Comparison of ENCODE assay signal across 22 cellular contexts in genomic region chr9:29039258-29039657, GRCh38.
DNase-seq lines count a peak whose midpoint lies in the region; ATAC-seq and TF ChIP-seq lines count a peak whose summit lies in the region.
"Had no signal": no experiment of that assay in that cellular context is flagged by ENCODE, and none has a peak within 500 bp of the region (broad histone marks: within the 10 kb centered on the region; RNA-seq: fewer than 3 reads in every experiment).

No MANE protein-coding gene starts in this region.

- no peak overlapping the region for H3K4me3 ChIP-seq in SJCRH30
- H3K4me3 ChIP-seq in CD4-positive, alpha-beta memory T cell (ENCODE audit: low read length in 2 of 2): no peak overlapping the region
- H3K4me3 ChIP-seq: HAP-1, lung, prostate gland, transverse colon had no signal

- no peaks in the 10 kb centered on the region for H3K4me1 Mint-ChIP-seq in CD4-positive, alpha-beta memory T cell
- H3K4me1 Mint-ChIP-seq: activated naive CD4-positive, alpha-beta T cell treated with anti-CD3 and anti-CD28 coated beads, Interleukin-2, amount 50 U/mL, for 24 hours; CD4-positive, CD25-positive, alpha-beta regulatory T cell; naive thymus-derived CD4-positive, alpha-beta T cell had no signal

- POLR2A ChIA-PET in CD4-positive, alpha-beta memory T cell (lab: Charles Lee; ENCODE audit: partially characterized antibody): no interaction called here

- CTCF ChIA-PET in CD4-positive, alpha-beta memory T cell (lab: Charles Lee; ENCODE audit: partially characterized antibody): no interaction called here

- ATAC-seq in HG03025 (IDR thresholded peaks at IDR 0.05; ENCODE audit: low FRiP score, unreplicated experiment): peak; percentile 47
- no peak for ATAC-seq in left lobe of liver
- ATAC-seq: activated T-cell treated with anti-CD3 and anti-CD28 coated beads, Interleukin-2, amount 50 U/mL, for 4 hours; naive thymus-derived CD4-positive, alpha-beta T cell had no signal

- no peak overlapping the region for H3K4me3 Mint-ChIP-seq in CD4-positive, alpha-beta memory T cell
- H3K4me3 Mint-ChIP-seq: activated naive CD4-positive, alpha-beta T cell treated with anti-CD3 and anti-CD28 coated beads, Interleukin-2, amount 50 U/mL, for 24 hours; activated T-cell treated with anti-CD3 and anti-CD28 coated beads, Interleukin-2, amount 50 U/mL, for 4 hours; CD4-positive, CD25-positive, alpha-beta regulatory T cell; naive thymus-derived CD4-positive, alpha-beta T cell had no signal

- H3K27me3 Mint-ChIP-seq in CD4-positive, alpha-beta memory T cell: no peaks in the 10 kb centered on the region
- H3K27me3 Mint-ChIP-seq: activated naive CD4-positive, alpha-beta T cell treated with anti-CD3 and anti-CD28 coated beads, Interleukin-2, amount 50 U/mL, for 24 hours; CD4-positive, CD25-positive, alpha-beta regulatory T cell; naive thymus-derived CD4-positive, alpha-beta T cell had no signal

- no peaks in the 10 kb centered on the region for H3K36me3 ChIP-seq in SJCRH30
- H3K36me3 ChIP-seq in CD4-positive, alpha-beta memory T cell (ENCODE audit: insufficient read depth, low read length): no peaks in the 10 kb centered on the region
- H3K36me3 ChIP-seq: HAP-1, prostate gland, transverse colon had no signal

- DNase-seq in A172 (ENCODE audit: low spot score): peak; percentile 34
- DNase-seq in astrocyte of the hippocampus (ENCODE audit: low read depth, low spot score): peak; percentile 22
- DNase-seq in foreskin melanocyte: peak; percentile 47
- no peak for DNase-seq in SJCRH30
- DNase-seq in left lobe of liver (ENCODE audit: low spot score): no peak
- no peak for DNase-seq in CD4-positive, alpha-beta memory T cell
- DNase-seq in erythroblast (lab: John Stamatoyannopoulos, UW): no peak
- DNase-seq: activated CD4-positive, alpha-beta T cell treated with anti-CD3 and anti-CD28 coated beads, Interleukin-2, amount 50 U/mL, for 48 hours; activated T-cell treated with anti-CD3 and anti-CD28 coated beads, Interleukin-2, amount 50 U/mL, for 4 hours; CD4-positive, CD25-positive, alpha-beta regulatory T cell; naive thymus-derived CD4-positive, alpha-beta T cell; NCI-H1694 treated with DMSO at 0.1 percent for 48 hours; NCI-H510A treated with DMSO at 0.1 percent for 48 hours; OCI-M1; stimulated activated CD4-positive, alpha-beta T cell treated with anti-CD3 and anti-CD28 coated beads, Interleukin-12 subunit alpha, Interleukin-12 subunit beta, amount 100 ng/mL, for 4 hours; stimulated activated naive CD4-positive, alpha-beta T cell; transverse colon had no signal

- no peaks in the 10 kb centered on the region for H3K9me3 ChIP-seq in SJCRH30 (replicated peaks)
- H3K9me3 ChIP-seq in CD4-positive, alpha-beta memory T cell (ENCODE audit: control insufficient read depth in 1 of 2, low read length in 2 of 2): no peaks in the 10 kb centered on the region
- H3K9me3 ChIP-seq: HAP-1, prostate gland, transverse colon had no signal

- H3K9me3 Mint-ChIP-seq in CD4-positive, alpha-beta memory T cell: peaks cover 0 to 7% (median 3%) of the 10 kb centered on the region in 8 donors
- H3K9me3 Mint-ChIP-seq: activated naive CD4-positive, alpha-beta T cell treated with anti-CD3 and anti-CD28 coated beads, Interleukin-2, amount 50 U/mL, for 24 hours; activated T-cell treated with anti-CD3 and anti-CD28 coated beads, Interleukin-2, amount 50 U/mL, for 4 hours had no signal

- no peak for TF ChIP-seq POLR2A in erythroblast (IDR thresholded peaks at IDR 0.05; ENCODE audit: low read length)

- H3K27ac ChIP-seq in SJCRH30: no peak overlapping the region
- no peak overlapping the region for H3K27ac ChIP-seq in CD4-positive, alpha-beta memory T cell (ENCODE audit: low read depth, low read length)
- H3K27ac ChIP-seq: prostate gland, transverse colon had no signal

- H3K27ac Mint-ChIP-seq in CD4-positive, alpha-beta memory T cell: no peak overlapping the region
- H3K27ac Mint-ChIP-seq: activated naive CD4-positive, alpha-beta T cell treated with anti-CD3 and anti-CD28 coated beads, Interleukin-2, amount 50 U/mL, for 24 hours; CD4-positive, CD25-positive, alpha-beta regulatory T cell; naive thymus-derived CD4-positive, alpha-beta T cell had no signal

- H3K27me3 ChIP-seq in SJCRH30: no peaks in the 10 kb centered on the region
- no peaks in the 10 kb centered on the region for H3K27me3 ChIP-seq in CD4-positive, alpha-beta memory T cell (ENCODE audit: insufficient read depth, low read length)
- H3K27me3 ChIP-seq: transverse colon had no signal

- H3K36me3 Mint-ChIP-seq in CD4-positive, alpha-beta memory T cell: no peaks in the 10 kb centered on the region
- H3K36me3 Mint-ChIP-seq: activated naive CD4-positive, alpha-beta T cell treated with anti-CD3 and anti-CD28 coated beads, Interleukin-2, amount 50 U/mL, for 24 hours; CD4-positive, CD25-positive, alpha-beta regulatory T cell; naive thymus-derived CD4-positive, alpha-beta T cell had no signal

- H3K4me1 ChIP-seq in SJCRH30: no peaks in the 10 kb centered on the region
- H3K4me1 ChIP-seq in CD4-positive, alpha-beta memory T cell (ENCODE audit: insufficient read depth, low read length): no peaks in the 10 kb centered on the region
- H3K4me1 ChIP-seq: HAP-1, prostate gland, transverse colon had no signal

- intact Hi-C loops in CD4-positive, alpha-beta memory T cell (cut with micrococcal nuclease): no loop called here

Comparison
In these comparisons a context has a peak if more than half of its experiments do, and no peak if none do; other contexts are left out.
1. DNase-seq: peak in A172 (single experiment), astrocyte of the hippocampus (single experiment) and foreskin melanocyte (single experiment); none in SJCRH30 (0 of 2), left lobe of liver (single experiment), CD4-positive, alpha-beta memory T cell (0 of 5) and erythroblast (0 of 2).